27 cellular contexts compared by ENCODE assay signal in genomic region chr5:175711031-175711430, GRCh38. TPM values are rescaled to one million over a fixed set of nuclear protein-coding genes. Genes with fewer than 3 reads are reported as not detected.
DNase-seq lines count a peak whose midpoint lies in the region; ATAC-seq and TF ChIP-seq lines count a peak whose summit lies in the region.
"Had no signal": no experiment of that assay in that cellular context is flagged by ENCODE, and none has a peak within 500 bp of the region (broad histone marks: within the 10 kb centered on the region; RNA-seq: fewer than 3 reads in every experiment).

No MANE protein-coding gene starts in this region.

- H2AFZ ChIP-seq in osteoblast (ENCODE audit: low read length): no peak overlapping the region
- H2AFZ ChIP-seq: PC-9 had no signal

- H3K27me3 ChIP-seq in BLaER1 treated with 17β-estradiol and CSF1 and Interleukin-3, amounts not matched to agents 10 nM and 100 nM: no peaks in the 10 kb centered on the region
- H3K27me3 ChIP-seq in dorsolateral prefrontal cortex: no peaks in the 10 kb centered on the region
- H3K27me3 ChIP-seq in osteoblast (ENCODE audit: insufficient read depth, low read length): no peaks in the 10 kb centered on the region

- H3K4me2 ChIP-seq in BLaER1 treated with 17β-estradiol and CSF1 and Interleukin-3, amounts not matched to agents 10 nM and 100 nM: peak overlapping the region in 8 of 11 experiments; percentile 3 to 74 (median 62); a peak in 10 of 22 replicates
- H3K4me2 ChIP-seq in osteoblast (ENCODE audit: insufficient read depth, low read length): no peak overlapping the region
- H3K4me2 ChIP-seq: PC-9 had no signal

- no peak overlapping the region for H3K4me3 Mint-ChIP-seq in T-helper 1 cell treated with Interleukin-12 subunit alpha and Interleukin-12 subunit beta and Interleukin-4 antibody, amounts not matched to agents 30 μg/mL and 1 μg/mL, for 36 hours
- H3K4me3 Mint-ChIP-seq: CD4-positive, alpha-beta T cell; HFFc6 had no signal

- TF ChIP-seq CTCF in dorsolateral prefrontal cortex (IDR thresholded peaks at IDR 0.05 in 54 of 56, conservative IDR thresholded peaks at IDR 0.05 in 2 of 56; ENCODE audit: low read depth in 1 of 56, partially characterized antibody in 56 of 56) (no peak), osteoblast (IDR thresholded peaks at IDR 0.05; ENCODE audit: extremely low read depth, low read depth, low read length) (no peak)

- peaks cover 0 to 63% (median 16%) of the 10 kb centered on the region in 11 experiments; a peak in 12 of 22 replicates for H3K36me3 ChIP-seq in BLaER1 treated with 17β-estradiol and CSF1 and Interleukin-3, amounts not matched to agents 10 nM and 100 nM
- no peaks in the 10 kb centered on the region for H3K36me3 ChIP-seq in osteoblast (ENCODE audit: insufficient read depth, low read length)
- H3K36me3 ChIP-seq: BE2C, HAP-1, SJSA1 had no signal

- no peak for DNase-seq in T-helper 1 cell
- peak in 5 of 10 donors; percentile 3 to 27 (median 9) for DNase-seq in dorsolateral prefrontal cortex
- peak; percentile 86 for DNase-seq in putamen (ENCODE audit: low spot score)
- DNase-seq in left lobe of liver (ENCODE audit: low spot score): no peak
- no peak for DNase-seq in occipital lobe (lab: John Stamatoyannopoulos, UW)
- DNase-seq in osteoblast (ENCODE audit: insufficient read length, low spot score, missing footprints): no peak
- DNase-seq: 8988T, ACHN, BE2C, COR-L47, DMS53, GOT3, HFFc6, Kasumi-1, NCI-H1694, NCI-H2029 treated with DMSO at 0.1 percent for 48 hours, NCI-H446 treated with DMSO at 0.1 percent for 48 hours, NCI-H526 treated with DMSO at 0.1 percent for 48 hours, PC-9, Right ventricle myocardium superior had no signal

- peaks cover 10 to 30% (median 18%) of the 10 kb centered on the region in 11 experiments; a peak in 21 of 22 replicates for H3K9me3 ChIP-seq in BLaER1 treated with 17β-estradiol and CSF1 and Interleukin-3, amounts not matched to agents 10 nM and 100 nM (replicated peaks in 1 of 11)
- no peaks in the 10 kb centered on the region for H3K9me3 ChIP-seq in osteoblast (ENCODE audit: low read depth, low read length)
- H3K9me3 ChIP-seq: BE2C, HAP-1, SJSA1 had no signal

- no peaks in the 10 kb centered on the region for H3K27me3 Mint-ChIP-seq in T-helper 1 cell treated with Interleukin-12 subunit alpha and Interleukin-12 subunit beta and Interleukin-4 antibody, amounts not matched to agents 30 μg/mL and 1 μg/mL, for 36 hours (ENCODE audit: low read depth)
- H3K27me3 Mint-ChIP-seq: CD4-positive, alpha-beta T cell had no signal

- H3K36me3 Mint-ChIP-seq in T-helper 1 cell treated with Interleukin-12 subunit alpha and Interleukin-12 subunit beta and Interleukin-4 antibody, amounts not matched to agents 30 μg/mL and 1 μg/mL, for 36 hours (ENCODE audit: low read depth): peaks cover 42% of the 10 kb centered on the region

- peaks cover 0 to 39% (median 9%) of the 10 kb centered on the region in 11 experiments; a peak in 8 of 22 replicates for H4K20me1 ChIP-seq in BLaER1 treated with 17β-estradiol and CSF1 and Interleukin-3, amounts not matched to agents 10 nM and 100 nM
- no peaks in the 10 kb centered on the region for H4K20me1 ChIP-seq in osteoblast (ENCODE audit: insufficient read depth, low read length)

- no peak overlapping the region for H3K4me3 ChIP-seq in BLaER1 treated with 17β-estradiol and CSF1 and Interleukin-3, amounts not matched to agents 10 nM and 100 nM
- H3K4me3 ChIP-seq in dorsolateral prefrontal cortex: no peak overlapping the region
- H3K4me3 ChIP-seq in osteoblast (ENCODE audit: insufficient read depth, low read length): no peak overlapping the region
- H3K4me3 ChIP-seq: HAP-1, K562, PC-9, SJSA1 had no signal

- H3K9me3 Mint-ChIP-seq in T-helper 1 cell treated with Interleukin-12 subunit alpha and Interleukin-12 subunit beta and Interleukin-4 antibody, amounts not matched to agents 30 μg/mL and 1 μg/mL, for 36 hours: peaks cover 13% of the 10 kb centered on the region
- H3K9me3 Mint-ChIP-seq: CD4-positive, alpha-beta T cell had no signal

- H3K4me1 Mint-ChIP-seq in T-helper 1 cell treated with Interleukin-12 subunit alpha and Interleukin-12 subunit beta and Interleukin-4 antibody, amounts not matched to agents 30 μg/mL and 1 μg/mL, for 36 hours (ENCODE audit: low read depth): peaks cover 5% of the 10 kb centered on the region

- no peaks in the 10 kb centered on the region for H3K79me2 ChIP-seq in osteoblast (ENCODE audit: insufficient read depth, low read length)

- H3K9ac ChIP-seq in BLaER1 treated with 17β-estradiol and CSF1 and Interleukin-3, amounts not matched to agents 10 nM and 100 nM: 0 out of 22 replicates have a peak overlapping the region, but pooled peaks of 1 of the 11 experiments have one; percentile 50

- peaks cover 30 to 55% (median 41%) of the 10 kb centered on the region in 10 experiments for H3K4me1 ChIP-seq in BLaER1 treated with 17β-estradiol and CSF1 and Interleukin-3, amounts not matched to agents 10 nM and 100 nM
- H3K4me1 ChIP-seq in osteoblast (ENCODE audit: insufficient read depth, low read length): no peaks in the 10 kb centered on the region
- H3K4me1 ChIP-seq: HAP-1, SJSA1 had no signal

- ATAC-seq in left lobe of liver: no peak
- ATAC-seq: K562 had no signal

- peak overlapping the region; percentile 21 for H3K27ac Mint-ChIP-seq in T-helper 1 cell treated with Interleukin-12 subunit alpha and Interleukin-12 subunit beta and Interleukin-4 antibody, amounts not matched to agents 30 μg/mL and 1 μg/mL, for 36 hours
- H3K27ac Mint-ChIP-seq: CD4-positive, alpha-beta T cell; HFFc6 had no signal

- no peak overlapping the region for H3K27ac ChIP-seq in BLaER1 treated with 17β-estradiol and CSF1 and Interleukin-3, amounts not matched to agents 10 nM and 100 nM
- H3K27ac ChIP-seq in dorsolateral prefrontal cortex: peak overlapping the region in 44 of 59 donors; percentile 4 to 88 (median 60)
- H3K27ac ChIP-seq in osteoblast (ENCODE audit: low read depth, low read length): no peak overlapping the region
- H3K27ac ChIP-seq: PC-9, SJSA1 had no signal

- intact Hi-C loops in dorsolateral prefrontal cortex (cut with DNase I): no loop called here

RNA-seq across cellular contexts. Expression of gene HRH2, which starts 53.2 kb away (rescaled TPM):
- total RNA-seq in dorsolateral prefrontal cortex: 10 to 100 TPM in 119 of 120 experiments, 1 to 10 TPM in 1; 8.7 to 45.7 (median 25.9) TPM
- 0.23 TPM for total RNA-seq in left lobe of liver
- 6.9 TPM for total RNA-seq in occipital lobe
- total RNA-seq in osteoblast: 0.36 and 0.59 TPM in 2 replicates
- total RNA-seq: G401, HFFc6, K562, PC-9, SJSA1 had no signal

Comparison
In these comparisons a context has a peak if more than half of its experiments do, and no peak if none do; other contexts are left out.
1. H3K27ac ChIP-seq: peak in dorsolateral prefrontal cortex (44 of 59); none in BLaER1 treated with 17β-estradiol and CSF1 and Interleukin-3, amounts not matched to agents 10 nM and 100 nM (0 of 11) and osteoblast (single experiment).